In genomic region chr17:60410001-60410400, GRCh38 we compare ENCODE assay signal across 26 cellular contexts. TPM values are rescaled to one million over a fixed set of nuclear protein-coding genes. Genes with fewer than 3 reads are reported as not detected.
DNase-seq lines count a peak whose midpoint lies in the region; ATAC-seq, FAIRE-seq and TF ChIP-seq lines count a peak whose summit lies in the region.
"Had no signal": no experiment of that assay in that cellular context is flagged by ENCODE, and none has a peak within 500 bp of the region (broad histone marks: within the 10 kb centered on the region; RNA-seq: fewer than 3 reads in every experiment).

No MANE protein-coding gene starts in this region.

- POLR2A ChIA-PET in GM12878 (lab: Charles Lee): no interaction called here
- POLR2A ChIA-PET in MCF 10A (lab: Yijun Ruan, JAX): interaction anchor here (0.7 to 1.3 kb wide), 2 partner anchors 18 to 30 kb away, joined by 3 to 5 read pairs; partner anchors contain the start of gene USP32

- no peak overlapping the region for H4K8ac ChIP-seq in mesenchymal stem cell (ENCODE audit: low read length)

- H2BK120ac ChIP-seq in mesenchymal stem cell (ENCODE audit: low read depth, low read length): no peak overlapping the region

- H2BK5ac ChIP-seq in mesenchymal stem cell (ENCODE audit: low read depth, low read length, poor library complexity, severe bottlenecking): no peak overlapping the region

- H3K4me3 Mint-ChIP-seq in type B pancreatic cell: no peak overlapping the region
- no peak overlapping the region for H3K4me3 Mint-ChIP-seq in MCF 10A (ENCODE audit: unreplicated experiment)
- H3K4me3 Mint-ChIP-seq: CD4-positive, alpha-beta memory T cell had no signal

- no peak overlapping the region for H3K18ac ChIP-seq in mesenchymal stem cell (ENCODE audit: low read depth in 1 of 2, low read length in 2 of 2)

- H3K36me3 Mint-ChIP-seq in type B pancreatic cell: no peaks in the 10 kb centered on the region
- H3K36me3 Mint-ChIP-seq in MCF 10A (ENCODE audit: insufficient read depth, unreplicated experiment): no peaks in the 10 kb centered on the region
- H3K36me3 Mint-ChIP-seq: CD4-positive, alpha-beta memory T cell had no signal

- TF ChIP-seq EP300 in GM12878 (IDR thresholded peaks at IDR 0.05; ENCODE audit: borderline replicate concordance in 1 of 2, control insufficient read depth in 1 of 2, low read depth in 2 of 2, low read length in 2 of 2): no peak

- H3K4me2 ChIP-seq in GM12878 (ENCODE audit: control insufficient read depth, insufficient read depth) (no peak overlapping the region), mesenchymal stem cell (ENCODE audit: low read length, poor library complexity, severe bottlenecking) (no peak overlapping the region)
- H3K4me2 ChIP-seq: A549 had no signal

- in situ Hi-C loops in GM12878 (cut with MboI): no loop called here

- H3K79me2 ChIP-seq in GM12878 (ENCODE audit: control insufficient read depth, insufficient read depth, low read length): no peaks in the 10 kb centered on the region

- no peak overlapping the region for H2BK15ac ChIP-seq in mesenchymal stem cell (ENCODE audit: low read depth, poor library complexity, severe bottlenecking)

- H2BK12ac ChIP-seq in mesenchymal stem cell (ENCODE audit: low read length in 2 of 2): no peak overlapping the region

- no peak overlapping the region for H3K9ac ChIP-seq in GM12878 (ENCODE audit: control insufficient read depth, insufficient read depth, low read length)
- H3K9ac ChIP-seq in kidney (ENCODE audit: low read length in 2 of 2): no peak overlapping the region
- no peak overlapping the region for H3K9ac ChIP-seq in mesenchymal stem cell (ENCODE audit: low read length)
- H3K9ac ChIP-seq: GM23248 had no signal

- TF ChIP-seq POLR2A in GM12878 (IDR thresholded peaks at IDR 0.05; ENCODE audit: low read depth, low read length): no peak

- H4K20me1 ChIP-seq in GM12878 (ENCODE audit: control insufficient read depth, insufficient read depth): no peaks in the 10 kb centered on the region

- H3K9me3 Mint-ChIP-seq in type B pancreatic cell: peaks cover 4% of the 10 kb centered on the region
- no peaks in the 10 kb centered on the region for H3K9me3 Mint-ChIP-seq in MCF 10A (ENCODE audit: unreplicated experiment)
- H3K9me3 Mint-ChIP-seq: CD4-positive, alpha-beta memory T cell had no signal

- no peak overlapping the region for H4K91ac ChIP-seq in mesenchymal stem cell (ENCODE audit: low read length)

- H3K36me3 ChIP-seq in GM12878 (ENCODE audit: control insufficient read depth in 2 of 2, insufficient read depth in 2 of 2, low read length in 1 of 2) (no peaks in the 10 kb centered on the region), kidney (ENCODE audit: control insufficient read depth in 1 of 2, insufficient read depth in 2 of 2, low read length in 2 of 2) (no peaks in the 10 kb centered on the region), mesenchymal stem cell (ENCODE audit: control insufficient read depth in 1 of 2, insufficient read depth in 2 of 2, low read depth in 1 of 2, low read length in 2 of 2) (no peaks in the 10 kb centered on the region)

- H3K4ac ChIP-seq in mesenchymal stem cell (ENCODE audit: low read depth in 1 of 2, low read length in 2 of 2): no peak overlapping the region

- H3K4me1 Mint-ChIP-seq in type B pancreatic cell (ENCODE audit: unreplicated experiment) (no peaks in the 10 kb centered on the region), MCF 10A (ENCODE audit: insufficient read depth, unreplicated experiment) (no peaks in the 10 kb centered on the region)
- H3K4me1 Mint-ChIP-seq: CD4-positive, alpha-beta memory T cell had no signal

- SMC1A ChIA-PET in GM12878 (lab: Charles Lee; ENCODE audit: uncharacterized antibody, unreplicated experiment): interaction anchor here (0.9 to 1.0 kb wide), 2 partner anchors 20 to 21 kb away, joined by 3 read pairs; no protein-coding TSS in a partner anchor

- H3K27me3 Mint-ChIP-seq in type B pancreatic cell: no peaks in the 10 kb centered on the region
- no peaks in the 10 kb centered on the region for H3K27me3 Mint-ChIP-seq in MCF 10A (ENCODE audit: insufficient read depth, unreplicated experiment)

- CTCF ChIA-PET in GM12878 (lab: Yijun Ruan, JAX): interaction anchor here (1.1 to 2.0 kb wide), 4 partner anchors 9 to 179 kb away, joined by 3 to 5 read pairs (median 5); no protein-coding TSS in a partner anchor
- CTCF ChIA-PET in MCF 10A (lab: Yijun Ruan, JAX): interaction anchor here (0.7 kb wide), 1 partner anchor 9 kb away, joined by 3 read pairs; no protein-coding TSS in a partner anchor

- 75% methylated on average over 4 of the region's 4 CpGs for WGBS in GM12878 (ENCODE audit: insufficient coverage, insufficient replicate concordance, low lambda C conversion rate, missing lambda C conversion rate)
- 87% methylated on average over 3 of the region's 4 CpGs for WGBS in mesenchymal stem cell

- no peak for ATAC-seq in GM12878
- ATAC-seq: A549 had no signal

- H3K4me3 ChIP-seq in GM12878 (no peak overlapping the region), kidney (ENCODE audit: low read length in 2 of 2) (no peak overlapping the region), mesenchymal stem cell (ENCODE audit: insufficient read depth in 1 of 2, low read depth in 1 of 2, low read length in 2 of 2) (no peak overlapping the region)
- H3K4me3 ChIP-seq: A549, GM23248 had no signal

- TF ChIP-seq RAD21 in GM12878 (IDR thresholded peaks at IDR 0.05; ENCODE audit: insufficient read depth, low read depth, low read length): no peak

- no peaks in the 10 kb centered on the region for H3K27me3 ChIP-seq in GM12878 (replicated peaks in 1 of 2; ENCODE audit: control insufficient read depth in 2 of 2, insufficient read depth in 2 of 2, low read length in 1 of 2)
- no peaks in the 10 kb centered on the region for H3K27me3 ChIP-seq in mesenchymal stem cell (ENCODE audit: control insufficient read depth in 1 of 2, insufficient read depth in 1 of 2, low read length in 2 of 2)

- H3K79me1 ChIP-seq in mesenchymal stem cell (replicated peaks; ENCODE audit: low read length, poor library complexity, severe bottlenecking): no peaks in the 10 kb centered on the region

- peak overlapping the region; percentile 29 for H3K27ac Mint-ChIP-seq in type B pancreatic cell
- H3K27ac Mint-ChIP-seq in MCF 10A (ENCODE audit: low read depth, unreplicated experiment): no peak overlapping the region

- H3K27ac ChIP-seq in GM12878 (ENCODE audit: control insufficient read depth, insufficient read depth) (no peak overlapping the region), kidney (ENCODE audit: low read depth in 2 of 2, low read length in 2 of 2) (no peak overlapping the region), mesenchymal stem cell (ENCODE audit: low read length, poor library complexity, severe bottlenecking) (no peak overlapping the region)
- H3K27ac ChIP-seq: A549, GM23248 had no signal

- H3K9me3 ChIP-seq in GM12878 (replicated peaks; ENCODE audit: control insufficient read depth, insufficient read depth, low read length): no peaks in the 10 kb centered on the region; the same call in 2 of the 3 replicates
- no peaks in the 10 kb centered on the region for H3K9me3 ChIP-seq in kidney (ENCODE audit: control insufficient read depth in 1 of 2, low read length in 2 of 2)
- no peaks in the 10 kb centered on the region for H3K9me3 ChIP-seq in mesenchymal stem cell (ENCODE audit: control insufficient read depth, low read length)
- H3K9me3 ChIP-seq: A549 had no signal

- H3K4me1 ChIP-seq in GM12878 (ENCODE audit: control insufficient read depth, insufficient read depth, low read length) (no peaks in the 10 kb centered on the region), kidney (ENCODE audit: control insufficient read depth in 1 of 2, insufficient read depth in 1 of 2, low read depth in 1 of 2, low read length in 2 of 2) (no peaks in the 10 kb centered on the region), mesenchymal stem cell (ENCODE audit: control insufficient read depth, insufficient read depth, low read depth, low read length) (no peaks in the 10 kb centered on the region)
- H3K4me1 ChIP-seq: A549 had no signal

- TF ChIP-seq CTCF in GM12878 (IDR thresholded peaks at IDR 0.05 in 2 of 3, conservative IDR thresholded peaks at IDR 0.05 in 1 of 3; ENCODE audit: control insufficient read depth in 2 of 3, extremely low read depth in 1 of 3, insufficient read depth in 1 of 3, low read depth in 3 of 3, low read length in 3 of 3) (no peak), kidney (IDR thresholded peaks at IDR 0.05; ENCODE audit: borderline replicate concordance, extremely low read depth, insufficient read depth) (no peak), type B pancreatic cell (conservative IDR thresholded peaks at IDR 0.05) (no peak), MCF 10A (IDR thresholded peaks at IDR 0.05; ENCODE audit: unreplicated experiment) (no peak)

- no TSS peak for BruUV-seq in GM12878 (replicated peaks; lab: Mats Ljungman, UMichigan)
- no TSS peak for BruUV-seq in MCF 10A (replicated peaks; lab: Mats Ljungman, UMichigan)

- no peak overlapping the region for H2AK5ac ChIP-seq in mesenchymal stem cell (ENCODE audit: low read length, severe bottlenecking)

- RAD21 ChIA-PET in GM12878 (lab: Charles Lee; ENCODE audit: unreplicated experiment): interaction anchor here (1.0 kb wide), 1 partner anchor 10 kb away, joined by 3 read pairs; no protein-coding TSS in a partner anchor

- FAIRE-seq in HTR-8/SVneo (lab: Jason Lieb, UNC): peak; percentile 42
- no peak for FAIRE-seq in GM12878 (lab: Jason Lieb, UNC)
- no peak for FAIRE-seq in kidney (lab: Jason Lieb, UNC)
- FAIRE-seq: A549, G401.6, GM12891, GM18507, H1 had no signal

- intact Hi-C loops in GM12878 (cut with micrococcal nuclease; ENCODE audit: unreplicated experiment) (no loop called here), kidney (cut with DNase I) (no loop called here), MCF 10A (cut with micrococcal nuclease) (no loop called here)

- H3K14ac ChIP-seq in mesenchymal stem cell (ENCODE audit: low read length in 2 of 2): no peak overlapping the region

- DNase-seq in HTR-8/SVneo (ENCODE audit: insufficient read length, low spot score) (no peak), GM12878 (ENCODE audit: low read depth, low spot score) (no peak), kidney (peak; percentile 5), type B pancreatic cell (ENCODE audit: extremely low spot score, unreplicated experiment) (no peak), AG20443 (ENCODE audit: low spot score) (no peak), MCF 10A (ENCODE audit: unreplicated experiment) (no peak), GDM1 (lab: John Stamatoyannopoulos, UW) (no peak), mesenchymal stem cell (no peak)
- DNase-seq: 8988T; ACHN; C1 segment of cervical spinal cord; Calu3; CD4-positive, alpha-beta memory T cell; COR-L47; DMS53; DMS79 treated with DMSO at 0.1 percent for 48 hours; GM23248; H7; HCEC 1CT had no signal

- H2AFZ ChIP-seq in GM12878 (ENCODE audit: control insufficient read depth, low read depth, low read length) (no peak overlapping the region), mesenchymal stem cell (ENCODE audit: low read depth, low read length) (no peak overlapping the region)
- H2AFZ ChIP-seq: GM23248 had no signal

- no peak overlapping the region for H3K23ac ChIP-seq in mesenchymal stem cell (ENCODE audit: low read length in 2 of 2)

RNA-seq across cellular contexts. Expression of gene CHCT1, which starts 12.3 kb away (rescaled TPM):
- total RNA-seq in GM12878 (2013; cell fraction: nucleolus; rRNA removed): not detected in 2 replicates
- 0.65 TPM in 1 of 2 replicates, not detected in the other for total RNA-seq in GM12878 (2014; rRNA removed)
- total RNA-seq in GM12878 (2014; rRNA removed; fragmentation: Illumina TruSeq; extraction: Trizol): not detected in 2 replicates
- 0.23 TPM in 1 of 2 replicates, not detected in the other for total RNA-seq in GM12878 (2021)
- not detected for polyA plus RNA-seq in GM12878 (2011; ENCODE audit: low read depth)
- not detected in 2 replicates for polyA plus RNA-seq in GM12878 (2011; rRNA removed)
- polyA plus RNA-seq in GM12878 (2011; cell fraction: cytosol; rRNA removed): 0.06 TPM in 1 of 2 replicates, not detected in the other
- not detected in 2 replicates for polyA plus RNA-seq in GM12878 (2011; cell fraction: nucleus; rRNA removed)
- not detected in 2 replicates for polyA plus RNA-seq in GM12878 (2012)
- not detected in 2 replicates for polyA plus RNA-seq in GM12878 (2014; fragmentation: Illumina TruSeq; extraction: Trizol)
- polyA plus RNA-seq in GM12878 (2014; fragmentation: Nextera tagmentation; extraction: Ambion mirVana): not detected
- polyA plus RNA-seq in GM12878 (2014; rRNA removed): 0.35 TPM in 1 of 2 replicates, not detected in the other
- not detected for polyA plus RNA-seq in GM12878 (2016; fragmentation: Nextera tagmentation; extraction: Ambion mirVana)
- polyA minus RNA-seq in GM12878 (2011; rRNA and poly(A)+ RNA removed): not detected in 2 replicates
- polyA minus RNA-seq in GM12878 (2011; cell fraction: cytosol; rRNA and poly(A)+ RNA removed): not detected in 2 replicates
- not detected in 2 replicates for polyA minus RNA-seq in GM12878 (2011; cell fraction: nucleus; rRNA and poly(A)+ RNA removed)
- not detected for total RNA-seq in kidney
- not detected for polyA plus RNA-seq in kidney (ENCODE audit: insufficient read depth, low read depth, low replicate concordance)
- not detected in 2 replicates for total RNA-seq in type B pancreatic cell (ENCODE audit: low replicate concordance)
- not detected in 2 replicates for total RNA-seq in MCF 10A (2022)
- 0.06 TPM for polyA plus RNA-seq in mesenchymal stem cell (2013, experiment 1 of 2)
- not detected for polyA plus RNA-seq in mesenchymal stem cell (2013, experiment 2 of 2)
- total RNA-seq: Calu3; CD4-positive, alpha-beta memory T cell; Daoy; GM23248; H1; H7 had no signal
- polyA plus RNA-seq: BJ, GM23248 had no signal

RNA-seq across cellular contexts. Expression of gene USP32, which starts 18.1 kb away (rescaled TPM):
- 160 and 164 TPM in 2 replicates for total RNA-seq in GM12878 (2013; cell fraction: nucleolus; rRNA removed)
- total RNA-seq in GM12878 (2014; rRNA removed) (27.3 and 31.1 TPM in 2 replicates), GM12878 (2014; rRNA removed; fragmentation: Illumina TruSeq; extraction: Trizol) (36.6 and 39.1 TPM in 2 replicates), GM12878 (2021) (35.0 and 36.8 TPM in 2 replicates), kidney (53.1 TPM), type B pancreatic cell (ENCODE audit: low replicate concordance) (33.1 and 39.1 TPM in 2 replicates), MCF 10A (2022) (52.2 and 62.9 TPM in 2 replicates)
- polyA plus RNA-seq in GM12878 (2011; ENCODE audit: low read depth): 11.3 TPM
- polyA plus RNA-seq in GM12878 (2011; rRNA removed) (37.3 and 42.4 TPM in 2 replicates), GM12878 (2014; fragmentation: Illumina TruSeq; extraction: Trizol) (30.8 and 40.4 TPM in 2 replicates), GM12878 (2014; fragmentation: Nextera tagmentation; extraction: Ambion mirVana) (1 to 10 TPM; 7.8 to 9.8 TPM), GM12878 (2014; rRNA removed) (21.7 and 23.7 TPM in 2 replicates), GM12878 (2016; fragmentation: Nextera tagmentation; extraction: Ambion mirVana) (10 to 100 TPM; 10.7 to 10.9 TPM), kidney (ENCODE audit: insufficient read depth, low read depth, low replicate concordance) (14.6 TPM)
- 20.4 and 28.5 TPM in 2 replicates for polyA plus RNA-seq in GM12878 (2011; cell fraction: cytosol; rRNA removed)
- 18.1 and 23.8 TPM in 2 replicates for polyA plus RNA-seq in GM12878 (2011; cell fraction: nucleus; rRNA removed)
- 19.5 and 21.8 TPM in 2 replicates for polyA plus RNA-seq in GM12878 (2012)
- 35.6 and 52.5 TPM in 2 replicates for polyA minus RNA-seq in GM12878 (2011; rRNA and poly(A)+ RNA removed)
- 11.6 and 22.2 TPM in 2 replicates for polyA minus RNA-seq in GM12878 (2011; cell fraction: cytosol; rRNA and poly(A)+ RNA removed)
- polyA minus RNA-seq in GM12878 (2011; cell fraction: nucleus; rRNA and poly(A)+ RNA removed): 19.5 and 22.9 TPM in 2 replicates
- 34.0 TPM for polyA plus RNA-seq in mesenchymal stem cell (2013, experiment 1 of 2)
- polyA plus RNA-seq in mesenchymal stem cell (2013, experiment 2 of 2): 35.1 TPM
